ENCODE assay signal across 9 cellular contexts in the genomic region with DNA sequence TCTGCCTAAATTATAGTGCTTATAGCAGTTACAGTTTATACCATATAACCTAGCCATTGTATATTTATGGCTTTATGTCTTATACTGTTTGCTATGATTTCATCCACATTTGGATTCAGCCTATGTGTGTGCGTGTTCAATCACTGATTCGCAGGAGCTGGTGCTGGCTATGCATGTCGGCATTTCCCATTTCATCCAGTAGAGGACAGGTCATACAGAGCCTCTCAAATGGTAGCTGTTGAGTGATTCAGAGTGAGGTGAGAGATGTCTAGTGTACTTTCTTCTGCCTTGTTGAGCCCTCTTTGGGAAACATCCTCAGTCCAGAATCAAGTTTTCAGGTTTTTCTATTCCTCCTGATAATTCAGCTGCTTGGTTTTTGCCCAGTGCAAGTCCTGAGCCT.
DNase-seq lines count a peak whose midpoint lies in the region; ATAC-seq and TF ChIP-seq lines count a peak whose summit lies in the region.
"Had no signal": no experiment of that assay in that cellular context is flagged by ENCODE, and none has a peak within 500 bp of the region (broad histone marks: within the 10 kb centered on the region; RNA-seq: fewer than 3 reads in every experiment).

No MANE protein-coding gene starts in this region.

- H3K4me1 Mint-ChIP-seq in chondrocyte (ENCODE audit: low read depth) = peaks cover 12% of the 10 kb centered on the region
- H3K4me1 Mint-ChIP-seq in activated T-helper 1 cell treated with anti-CD3 and anti-CD28 coated beads, Interleukin-12 subunit alpha, Interleukin-12 subunit beta, Interleukin-2, Interleukin-4 antibody, amounts not matched to agents 30 ng/mL and 10 ng/mL and 1 ng/mL, durations not matched to agents 14 hours and 24 hours and 36 hours (ENCODE audit: low read depth) = peaks cover 21% of the 10 kb centered on the region

- H3K23ac ChIP-seq in mesendoderm (ENCODE audit: low read length) = no peak overlapping the region

- no peak overlapping the region for H3K4me3 ChIP-seq in DND-41 (ENCODE audit: low read depth in 1 of 2, low read length in 2 of 2)
- H3K4me3 ChIP-seq in LNCaP clone FGC (ENCODE audit: low read depth, low read length) = no peak overlapping the region
- no peak overlapping the region for H3K4me3 ChIP-seq in mesendoderm (ENCODE audit: low read length)

- H3K27ac ChIP-seq in DND-41 (ENCODE audit: low read length) = no peak overlapping the region
- H3K27ac ChIP-seq in mesendoderm (ENCODE audit: low read depth, low read length) = no peak overlapping the region

- peaks cover 1% of the 10 kb centered on the region for H3K36me3 Mint-ChIP-seq in chondrocyte (ENCODE audit: low read depth)
- H3K36me3 Mint-ChIP-seq in activated T-helper 1 cell treated with anti-CD3 and anti-CD28 coated beads, Interleukin-12 subunit alpha, Interleukin-12 subunit beta, Interleukin-2, Interleukin-4 antibody, amounts not matched to agents 30 ng/mL and 10 ng/mL and 1 ng/mL, durations not matched to agents 14 hours and 24 hours and 36 hours (ENCODE audit: low read depth) = no peaks in the 10 kb centered on the region

- H3K4ac ChIP-seq in mesendoderm (ENCODE audit: low read depth, low read length) = no peak overlapping the region

- H3K4me2 ChIP-seq in DND-41 (ENCODE audit: insufficient read depth, low read length) (no peak overlapping the region), mesendoderm (ENCODE audit: low read length) (no peak overlapping the region)

- no CpG with 5 or more reads among the region's 3 CpGs for WGBS in mesendoderm (ENCODE audit: extremely low coverage, insufficient coverage, low lambda C conversion rate)

- H3K36me3 ChIP-seq in DND-41 (ENCODE audit: insufficient read depth, low read length) = peaks cover 52% of the 10 kb centered on the region
- H3K36me3 ChIP-seq in mesendoderm (ENCODE audit: control insufficient read depth, insufficient read depth, low read length) = no peaks in the 10 kb centered on the region

- H3K9ac ChIP-seq in DND-41 (ENCODE audit: low read depth, low read length) (no peak overlapping the region), mesendoderm (ENCODE audit: low read length) (no peak overlapping the region)

- H3K9me3 ChIP-seq in DND-41 (ENCODE audit: insufficient read depth, low read length, severe bottlenecking) = no peaks in the 10 kb centered on the region

- peaks cover 2% of the 10 kb centered on the region for H3K9me3 Mint-ChIP-seq in chondrocyte (ENCODE audit: low read depth)
- no peaks in the 10 kb centered on the region for H3K9me3 Mint-ChIP-seq in activated T-helper 1 cell treated with anti-CD3 and anti-CD28 coated beads, Interleukin-12 subunit alpha, Interleukin-12 subunit beta, Interleukin-2, Interleukin-4 antibody, amounts not matched to agents 30 ng/mL and 10 ng/mL and 1 ng/mL, durations not matched to agents 14 hours and 24 hours and 36 hours

- H3K27ac Mint-ChIP-seq in chondrocyte (ENCODE audit: unreplicated experiment) = no peak overlapping the region
- H3K27ac Mint-ChIP-seq in activated T-helper 1 cell treated with anti-CD3 and anti-CD28 coated beads, Interleukin-12 subunit alpha, Interleukin-12 subunit beta, Interleukin-2, Interleukin-4 antibody, amounts not matched to agents 30 ng/mL and 10 ng/mL and 1 ng/mL, durations not matched to agents 14 hours and 24 hours and 36 hours = no peak overlapping the region

- H3K4me3 Mint-ChIP-seq in chondrocyte (ENCODE audit: unreplicated experiment) = no peak overlapping the region
- no peak overlapping the region for H3K4me3 Mint-ChIP-seq in activated T-helper 1 cell treated with anti-CD3 and anti-CD28 coated beads, Interleukin-12 subunit alpha, Interleukin-12 subunit beta, Interleukin-2, Interleukin-4 antibody, amounts not matched to agents 30 ng/mL and 10 ng/mL and 1 ng/mL, durations not matched to agents 14 hours and 24 hours and 36 hours

- peak; percentile 46 for TF ChIP-seq CTCF in DND-41 (IDR thresholded peaks at IDR 0.05; ENCODE audit: borderline replicate concordance, extremely low read depth, low read length, poor library complexity, severe bottlenecking)
- TF ChIP-seq CTCF in LNCaP clone FGC (IDR thresholded peaks at IDR 0.05; ENCODE audit: control insufficient read depth, extremely low read depth, insufficient read depth) = peak; percentile 77
- TF ChIP-seq CTCF in chondrocyte (IDR thresholded peaks at IDR 0.05) = peak; percentile 82

- H4K5ac ChIP-seq in mesendoderm (ENCODE audit: low read length) = no peak overlapping the region

- H3K27me3 Mint-ChIP-seq in chondrocyte (ENCODE audit: low read depth) = no peaks in the 10 kb centered on the region
- H3K27me3 Mint-ChIP-seq in activated T-helper 1 cell treated with anti-CD3 and anti-CD28 coated beads, Interleukin-12 subunit alpha, Interleukin-12 subunit beta, Interleukin-2, Interleukin-4 antibody, amounts not matched to agents 30 ng/mL and 10 ng/mL and 1 ng/mL, durations not matched to agents 14 hours and 24 hours and 36 hours (ENCODE audit: insufficient read depth) = no peaks in the 10 kb centered on the region

- DNase-seq in DND-41 = no peak
- peak; percentile 36 for DNase-seq in LNCaP clone FGC (ENCODE audit: low read depth)
- DNase-seq in chondrocyte (ENCODE audit: low spot score) = no peak
- peak; percentile 65 for DNase-seq in mesendoderm
- no peak for DNase-seq in amniotic stem cell (lab: John Stamatoyannopoulos, UW)
- no peak for DNase-seq in activated T-helper 1 cell treated with anti-CD3 and anti-CD28 coated beads, Interleukin-12 subunit alpha, Interleukin-12 subunit beta, Interleukin-2, Interleukin-4 antibody, amounts not matched to agents 30 ng/mL and 10 ng/mL and 1 ng/mL, durations not matched to agents 14 hours and 24 hours and 36 hours (ENCODE audit: low spot score)
- DNase-seq in stimulated activated CD4-positive, alpha-beta T cell treated with anti-CD3 and anti-CD28 coated beads, Interleukin-1b, Interleukin-23, amount 100 ng/mL, for 48 hours = no peak
- DNase-seq in stimulated activated CD4-positive, alpha-beta T cell treated with anti-CD3 and anti-CD28 coated beads, Interleukin-4, amount 100 ng/mL, for 24 hours = no peak
- DNase-seq: MV-4-11 had no signal

- H2BK5ac ChIP-seq in mesendoderm (ENCODE audit: low read length) = no peak overlapping the region

- H4K20me1 ChIP-seq in DND-41 (ENCODE audit: insufficient read depth, low read length) = no peaks in the 10 kb centered on the region; the same call in 1 of the 2 replicates

- H2AFZ ChIP-seq in DND-41 (ENCODE audit: low read depth, low read length) = no peak overlapping the region

- no peak overlapping the region for H2BK15ac ChIP-seq in mesendoderm (replicated peaks; ENCODE audit: low read depth)

- H3K79me1 ChIP-seq in mesendoderm (ENCODE audit: low read length) = no peaks in the 10 kb centered on the region

- H3K27me3 ChIP-seq in DND-41 (ENCODE audit: insufficient read depth, low read length, poor library complexity) (no peaks in the 10 kb centered on the region), mesendoderm (ENCODE audit: insufficient read depth, low read length, poor library complexity) (no peaks in the 10 kb centered on the region)

- H2AK5ac ChIP-seq in mesendoderm (ENCODE audit: low read length) = no peak overlapping the region

- H3K79me2 ChIP-seq in DND-41 (ENCODE audit: insufficient read depth, low read length) (peaks cover 13% of the 10 kb centered on the region), mesendoderm (ENCODE audit: control insufficient read depth, insufficient read depth, low read length) (no peaks in the 10 kb centered on the region)

- H3K4me1 ChIP-seq in DND-41 (ENCODE audit: insufficient read depth, low read length) (peaks cover 5% of the 10 kb centered on the region), mesendoderm (ENCODE audit: control insufficient read depth, low read depth, low read length) (no peaks in the 10 kb centered on the region)

- H2BK120ac ChIP-seq in mesendoderm (ENCODE audit: low read depth, low read length) = no peak overlapping the region

- no peak for ATAC-seq in DND-41 (ENCODE audit: insufficient read depth, low read depth)

- no peak overlapping the region for H3K18ac ChIP-seq in mesendoderm (ENCODE audit: low read length)

- no peak overlapping the region for H4K8ac ChIP-seq in mesendoderm (ENCODE audit: low read depth, low read length)

- no peak overlapping the region for H3K56ac ChIP-seq in mesendoderm (ENCODE audit: low read length)

- intact Hi-C loops in activated T-helper 1 cell treated with anti-CD3 and anti-CD28 coated beads, Interleukin-12 subunit alpha, Interleukin-12 subunit beta, Interleukin-2, Interleukin-4 antibody, amounts not matched to agents 30 ng/mL and 10 ng/mL and 1 ng/mL, durations not matched to agents 14 hours and 24 hours and 36 hours (cut with micrococcal nuclease) = loop anchor here (1.0 kb wide), 1 partner anchor 100 kb away; no protein-coding TSS in a partner anchor

Comparison
In these comparisons a context has a peak if more than half of its experiments do, and no peak if none do; other contexts are left out.
1. DNase-seq: peak in LNCaP clone FGC (single experiment) and mesendoderm (single experiment); none in DND-41 (single experiment), chondrocyte (single experiment), amniotic stem cell (single experiment), activated T-helper 1 cell treated with anti-CD3 and anti-CD28 coated beads, Interleukin-12 subunit alpha, Interleukin-12 subunit beta, Interleukin-2, Interleukin-4 antibody, amounts not matched to agents 30 ng/mL and 10 ng/mL and 1 ng/mL, durations not matched to agents 14 hours and 24 hours and 36 hours (single experiment), stimulated activated CD4-positive, alpha-beta T cell treated with anti-CD3 and anti-CD28 coated beads, Interleukin-1b, Interleukin-23, amount 100 ng/mL, for 48 hours (single experiment) and stimulated activated CD4-positive, alpha-beta T cell treated with anti-CD3 and anti-CD28 coated beads, Interleukin-4, amount 100 ng/mL, for 24 hours (single experiment).
2. Peak in every context shown above with its lines, with median percentiles within 50 percentile points of each other: CTCF ChIP-seq.